ENCODE assay signal across 28 cellular contexts in genomic region chr10:29996842-29997123, GRCh38.
"Had no signal": no experiment of that assay in that cellular context is flagged by ENCODE, and none has a peak within 500 bp of the region (broad histone marks: within the 10 kb centered on the region; RNA-seq: fewer than 3 reads in every experiment).

No MANE protein-coding gene starts in this region.

- H3K4me1 ChIP-seq: Peyer's patch had no signal

- H3K27me3 ChIP-seq: ascending aorta, brain microvascular endothelial cell, cardiac muscle cell, Peyer's patch had no signal

- H3K9ac ChIP-seq: KMS-11 had no signal

- H3K4me3 ChIP-seq: ascending aorta, cardiac muscle cell, Peyer's patch had no signal

- H3K27ac ChIP-seq: ascending aorta, brain microvascular endothelial cell, cardiac muscle cell, KMS-11, Peyer's patch had no signal

- H3K36me3 ChIP-seq: ascending aorta, brain microvascular endothelial cell, cardiac muscle cell, Peyer's patch had no signal

- H3K9me3 ChIP-seq: ascending aorta, Peyer's patch had no signal

- ATAC-seq: activated naive CD4-positive, alpha-beta T cell treated with anti-CD3 and anti-CD28 coated beads, Interleukin-2, amount 50 U/mL, for 72 hours; activated naive CD8-positive, alpha-beta T cell treated with anti-CD3 and anti-CD28 coated beads, Interleukin-2, amount 50 U/mL, for 24 hours; activated T-cell treated with anti-CD3 and anti-CD28 coated beads, Interleukin-2, amount 50 U/mL, for 4 hours had no signal

- H3K36me3 Mint-ChIP-seq: activated CD4-positive, alpha-beta memory T cell treated with anti-CD3 and anti-CD28 coated beads for 36 hours; activated naive CD4-positive, alpha-beta T cell treated with anti-CD3 and anti-CD28 coated beads, Interleukin-2, amount 50 U/mL, for 72 hours had no signal

- H3K4me1 Mint-ChIP-seq: activated B cell treated with CpG ODN at 0.5 μM for 24 hours; activated CD4-positive, alpha-beta T cell treated with anti-CD3 and anti-CD28 coated beads, Interleukin-2, amount 10 ng/mL, durations not matched to agents 24 days and 14 days; activated naive CD8-positive, alpha-beta T cell treated with anti-CD3 and anti-CD28 coated beads, Interleukin-2, amount 50 U/mL, for 24 hours had no signal

- H3K4me2 ChIP-seq: KMS-11 had no signal

- DNase-seq: activated B cell treated with CpG ODN at 0.5 μM for 24 hours; activated CD4-positive, alpha-beta memory T cell treated with anti-CD3 and anti-CD28 coated beads for 36 hours; activated CD4-positive, alpha-beta T cell treated with anti-CD3 and anti-CD28 coated beads for 1 hour; activated CD4-positive, alpha-beta T cell treated with anti-CD3 and anti-CD28 coated beads, Interleukin-2, amount 10 ng/mL, durations not matched to agents 24 days and 14 days; activated CD8-positive, alpha-beta memory T cell treated with anti-CD3 and anti-CD28 coated beads for 24 hours; activated effector memory CD4-positive, alpha-beta T cell treated with anti-CD3 and anti-CD28 coated beads, Interleukin-2, amount 50 U/mL, for 16 hours; activated naive CD4-positive, alpha-beta T cell treated with Interleukin-2 at 50 U/mL for 16 hours; activated naive CD8-positive, alpha-beta T cell treated with anti-CD3 and anti-CD28 coated beads, Interleukin-2, amount 50 U/mL, for 24 hours; activated T-cell treated with anti-CD3 and anti-CD28 coated beads, Interleukin-2, amount 50 U/mL, for 4 hours; amniotic stem cell; brain microvascular endothelial cell; cerebellar nuclear complex; MM.1S; NCI-H1105; NCI-H1436; NCI-H1694 treated with DMSO at 0.1 percent for 48 hours; NCI-H2029 treated with DMSO at 0.1 percent for 48 hours; NCI-H345; NCI-H510A; NCI-H69; Peyer's patch; SHP77 treated with DMSO at 0.1 percent for 48 hours; T-helper 2 cell; T1000 had no signal

- H3K9me3 Mint-ChIP-seq: activated B cell treated with CpG ODN at 0.5 μM for 24 hours; activated CD4-positive, alpha-beta memory T cell treated with anti-CD3 and anti-CD28 coated beads for 36 hours; activated CD4-positive, alpha-beta T cell treated with anti-CD3 and anti-CD28 coated beads, Interleukin-2, amount 10 ng/mL, durations not matched to agents 24 days and 14 days; activated naive CD4-positive, alpha-beta T cell treated with anti-CD3 and anti-CD28 coated beads, Interleukin-2, amount 50 U/mL, for 72 hours; activated naive CD8-positive, alpha-beta T cell treated with anti-CD3 and anti-CD28 coated beads, Interleukin-2, amount 50 U/mL, for 24 hours; activated T-cell treated with anti-CD3 and anti-CD28 coated beads, Interleukin-2, amount 50 U/mL, for 4 hours had no signal

- H3K4me3 Mint-ChIP-seq: activated B cell treated with CpG ODN at 0.5 μM for 24 hours; activated CD4-positive, alpha-beta memory T cell treated with anti-CD3 and anti-CD28 coated beads for 36 hours; activated CD4-positive, alpha-beta T cell treated with anti-CD3 and anti-CD28 coated beads, Interleukin-2, amount 10 ng/mL, durations not matched to agents 24 days and 14 days; activated naive CD8-positive, alpha-beta T cell treated with anti-CD3 and anti-CD28 coated beads, Interleukin-2, amount 50 U/mL, for 24 hours; activated T-cell treated with anti-CD3 and anti-CD28 coated beads, Interleukin-2, amount 50 U/mL, for 4 hours had no signal

- H3K27ac Mint-ChIP-seq: activated B cell treated with CpG ODN at 0.5 μM for 24 hours; activated CD4-positive, alpha-beta memory T cell treated with anti-CD3 and anti-CD28 coated beads for 36 hours; activated CD4-positive, alpha-beta T cell treated with anti-CD3 and anti-CD28 coated beads, Interleukin-2, amount 10 ng/mL, durations not matched to agents 24 days and 14 days; activated naive CD8-positive, alpha-beta T cell treated with anti-CD3 and anti-CD28 coated beads, Interleukin-2, amount 50 U/mL, for 24 hours had no signal
